ENCODE assay signal across 8 cellular contexts in the genomic region with DNA sequence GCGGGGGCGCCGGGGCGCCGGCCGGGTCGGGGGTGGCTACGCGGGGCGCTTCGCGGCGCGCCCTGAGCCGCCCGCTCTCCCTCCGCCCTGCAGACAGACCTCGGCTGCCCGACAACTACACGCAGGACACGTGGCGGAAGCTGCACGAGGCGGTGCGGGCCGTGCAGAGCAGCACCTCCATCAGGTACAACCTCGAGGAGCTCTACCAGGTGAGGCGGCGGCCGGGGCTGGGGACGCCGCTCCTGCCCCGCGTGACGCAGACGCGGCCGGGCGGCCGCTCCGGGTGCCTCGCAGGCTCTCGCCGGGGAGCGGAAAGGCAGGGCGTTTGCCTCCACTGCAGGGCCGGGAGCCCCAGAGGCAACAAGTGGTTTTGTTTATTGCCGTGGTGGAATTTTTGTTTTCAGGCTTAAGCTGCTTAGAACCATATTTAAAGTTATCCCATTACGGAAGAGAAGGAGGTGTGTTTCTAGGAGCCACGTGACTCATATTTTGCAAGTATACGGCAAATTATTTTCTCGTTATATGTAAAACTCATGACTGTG. TPM values are rescaled to one million over a fixed set of nuclear protein-coding genes. Genes with fewer than 3 reads are reported as not detected.
DNase-seq lines count a peak whose midpoint lies in the region; ATAC-seq and TF ChIP-seq lines count a peak whose summit lies in the region.

No MANE protein-coding gene starts in this region.

- no peaks in the 10 kb centered on the region for H3K27me3 Mint-ChIP-seq in endodermal cell (ENCODE audit: insufficient read depth)

- peak; percentile 23 for ATAC-seq in GM18520 (IDR thresholded peaks at IDR 0.05; ENCODE audit: unreplicated experiment)
- ATAC-seq in HG03064 (IDR thresholded peaks at IDR 0.05; ENCODE audit: low read depth, unreplicated experiment), result peak; percentile 39

- no peaks in the 10 kb centered on the region for H3K9me3 Mint-ChIP-seq in endodermal cell

- peak; percentile 26 for TF ChIP-seq CTCF in endodermal cell (conservative IDR thresholded peaks at IDR 0.05)

- no peaks in the 10 kb centered on the region for H3K27me3 ChIP-seq in ACC112 (ENCODE audit: insufficient read depth, low read length)
- H3K27me3 ChIP-seq in endodermal cell (ENCODE audit: control insufficient read depth, insufficient read depth, low read length, poor library complexity, severe bottlenecking), result no peaks in the 10 kb centered on the region

- peak overlapping the region; percentile 90 for H3K27ac Mint-ChIP-seq in endodermal cell

- H3K9me3 ChIP-seq in endodermal cell (ENCODE audit: control insufficient read depth, low read length), result no peaks in the 10 kb centered on the region

- H3K4me3 ChIP-seq in ACC112 (ENCODE audit: low read depth, low read length) (peak overlapping the region; percentile 81), endodermal cell (ENCODE audit: low read length) (peak overlapping the region; percentile 93)

- H3K4me1 ChIP-seq in ACC112 (ENCODE audit: control insufficient read depth, insufficient read depth, low read length, unreplicated experiment) (peaks cover 39% of the 10 kb centered on the region), endodermal cell (ENCODE audit: control insufficient read depth, insufficient read depth, low read length) (no peaks in the 10 kb centered on the region)

- H3K36me3 ChIP-seq in ACC112 (ENCODE audit: insufficient read depth, low read length) (0 out of 2 replicates have a peak, but pooled peaks cover 3% of the 10 kb centered on the region), endodermal cell (ENCODE audit: control insufficient read depth, insufficient read depth, low read length) (peaks cover 50% of the 10 kb centered on the region)

- H3K36me3 Mint-ChIP-seq in endodermal cell (ENCODE audit: low read depth), result peaks cover 46% of the 10 kb centered on the region

- peak overlapping the region; percentile 70 for H3K9ac ChIP-seq in endodermal cell (ENCODE audit: extremely low read depth, low read length, poor library complexity, severe bottlenecking)

- DNase-seq in NCI-H748 (lab: John Stamatoyannopoulos, UW; ENCODE audit: unreplicated experiment), result peak; percentile 80
- peak; percentile 87 for DNase-seq in activated CD8-positive, alpha-beta memory T cell treated with anti-CD3 and anti-CD28 coated beads for 24 hours
- peak; percentile 88 for DNase-seq in endodermal cell
- DNase-seq in mucosa of gallbladder (ENCODE audit: low spot score), result peak; percentile 50
- DNase-seq in stimulated activated CD8-positive, alpha-beta memory T cell treated with anti-CD3 and anti-CD28 coated beads, Interleukin-7, amount 100 ng/mL, for 1 hour (ENCODE audit: low read depth in 2 of 2), result peak; percentile 16 to 33

- H3K4me3 Mint-ChIP-seq in endodermal cell, result peak overlapping the region; percentile 84

- H3K27ac ChIP-seq in ACC112 (ENCODE audit: low read depth, low read length) (peak overlapping the region; percentile 75), endodermal cell (ENCODE audit: low read depth, low read length) (peak overlapping the region; percentile 51)

- peak overlapping the region; percentile 71 for H2AFZ ChIP-seq in ACC112 (ENCODE audit: low read length, unreplicated experiment)

- peaks cover 44% of the 10 kb centered on the region for H3K4me1 Mint-ChIP-seq in endodermal cell

- WGBS in endodermal cell (ENCODE audit: insufficient coverage in 1 of 2, insufficient read length in 1 of 2), 2 experiments, result 0 to 2% methylated on average over 12 to 52 of the region's 52 CpGs

- peaks cover 90% of the 10 kb centered on the region for H3K79me2 ChIP-seq in ACC112 (ENCODE audit: control insufficient read depth, insufficient read depth, low read length, unreplicated experiment)

RNA-seq across cellular contexts. Expression of gene CUL4A, which starts 0.5 kb away (rescaled TPM):
- total RNA-seq in endodermal cell, result 10 to 100 TPM; 92.9 to 99.4 TPM
- polyA plus RNA-seq in endodermal cell (2013, experiment 1 of 2), result 64.6 TPM
- polyA plus RNA-seq in endodermal cell (2013, experiment 2 of 2), result 64.5 TPM
- 55.4 TPM for total RNA-seq in mucosa of gallbladder

RNA-seq across cellular contexts. Expression of gene PCID2, which starts 1.5 kb away (rescaled TPM):
- total RNA-seq in endodermal cell, result 10 to 100 TPM; 70.5 to 71.7 TPM
- polyA plus RNA-seq in endodermal cell (2013, experiment 1 of 2), result 55.5 TPM
- polyA plus RNA-seq in endodermal cell (2013, experiment 2 of 2), result 54.2 TPM
- total RNA-seq in mucosa of gallbladder, result 35.0 TPM

RNA-seq across cellular contexts. Expression of gene PROZ, which starts 51.5 kb away (rescaled TPM):
- under 1 TPM; 0.40 to 0.84 TPM for total RNA-seq in endodermal cell
- polyA plus RNA-seq in endodermal cell (2013, experiment 1 of 2), result 0.53 TPM
- not detected for polyA plus RNA-seq in endodermal cell (2013, experiment 2 of 2)
- not detected for total RNA-seq in mucosa of gallbladder

Comparison
In these comparisons a context has a peak if more than half of its experiments do, and no peak if none do; other contexts are left out.
1. Peak in every context shown above with its lines: DNase-seq, ATAC-seq, H3K4me3 ChIP-seq and H3K27ac ChIP-seq.
2. DNase-seq: peak in every context shown above with its lines; median percentile 88 in endodermal cell; 87 in activated CD8-positive, alpha-beta memory T cell treated with anti-CD3 and anti-CD28 coated beads for 24 hours; 80 in NCI-H748; 50 in mucosa of gallbladder; 24 in stimulated activated CD8-positive, alpha-beta memory T cell treated with anti-CD3 and anti-CD28 coated beads, Interleukin-7, amount 100 ng/mL, for 1 hour.